ENCODE assay signal across 12 cellular contexts in genomic region chr11:102589047-102589459, GRCh38. TPM values are rescaled to one million over a fixed set of nuclear protein-coding genes. Genes with fewer than 3 reads are reported as not detected.
DNase-seq lines count a peak whose midpoint lies in the region; ATAC-seq and TF ChIP-seq lines count a peak whose summit lies in the region.
"Had no signal": no experiment of that assay in that cellular context is flagged by ENCODE, and none has a peak within 500 bp of the region (broad histone marks: within the 10 kb centered on the region; RNA-seq: fewer than 3 reads in every experiment).

No MANE protein-coding gene starts in this region.

- no peak for TF ChIP-seq CTCF in NB4 (IDR thresholded peaks at IDR 0.05; ENCODE audit: low read depth, low read length)

- H3K36me3 ChIP-seq in aorta (ENCODE audit: control insufficient read depth in 1 of 2, insufficient read depth in 2 of 2, low read length in 1 of 2), result no peaks in the 10 kb centered on the region

- H3K4me3 ChIP-seq in NB4 (ENCODE audit: low read depth, low read length) (no peak overlapping the region), aorta (ENCODE audit: low read length in 2 of 2) (no peak overlapping the region)

- H3K27ac ChIP-seq in aorta (ENCODE audit: low read depth in 1 of 2, low read length in 2 of 2), result no peak overlapping the region

- no peak for TF ChIP-seq POLR2A in NB4 (IDR thresholded peaks at IDR 0.05; ENCODE audit: extremely low read depth, insufficient read length)

- DNase-seq in stimulated activated CD4-positive, alpha-beta T cell treated with anti-CD3 and anti-CD28 coated beads, Interleukin-15, amount 100 ng/mL, for 24 hours, result peak; percentile 62
- DNase-seq in stimulated activated CD4-positive, alpha-beta T cell treated with anti-CD3 and anti-CD28 coated beads, Interleukin-2, amount 100 ng/mL, for 48 hours, result no peak
- peak; percentile 61 for DNase-seq in NB4 (ENCODE audit: low read depth)
- DNase-seq in NCI-H187 treated with DMSO at 0.1 percent for 48 hours (lab: John Stamatoyannopoulos, UW), result no peak
- no peak for DNase-seq in NCI-H748 (lab: John Stamatoyannopoulos, UW; ENCODE audit: unreplicated experiment)
- no peak for DNase-seq in aorta
- no peak for DNase-seq in NCI-H128 (lab: John Stamatoyannopoulos, UW; ENCODE audit: unreplicated experiment)
- DNase-seq: left ventricle myocardium superior, NCI-H526 treated with DMSO at 0.1 percent for 48 hours had no signal

- peak; percentile 40 for ATAC-seq in HG02840 (IDR thresholded peaks at IDR 0.05; ENCODE audit: low FRiP score, unreplicated experiment)
- ATAC-seq in aorta (ENCODE audit: low FRiP score), result no peak
- ATAC-seq: left ventricle myocardium superior had no signal

- H3K4me1 ChIP-seq in aorta (ENCODE audit: control insufficient read depth in 1 of 2, insufficient read depth in 2 of 2, low read length in 2 of 2), result no peaks in the 10 kb centered on the region

- H3K27me3 ChIP-seq in aorta (ENCODE audit: control insufficient read depth in 1 of 2, insufficient read depth in 2 of 2, low read length in 1 of 2), result peaks cover 0 to 2% of the 10 kb centered on the region in 2 donors

- intact Hi-C loops in aorta (cut with DNase I), result no loop called here

- peaks cover 1% of the 10 kb centered on the region for H3K9me3 ChIP-seq in aorta (ENCODE audit: control insufficient read depth, low read length)

- WGBS in aorta, 2 donors, result 76 to 79% methylated on average over 2 of the region's 2 CpGs

RNA-seq across cellular contexts. Expression of gene MMP20, which starts 36.1 kb away (rescaled TPM):
- total RNA-seq in aorta, result not detected
- polyA plus RNA-seq in aorta, result not detected
- total RNA-seq: activated CD8-positive, alpha-beta memory T cell treated with anti-CD3 and anti-CD28 coated beads for 36 hours; left ventricle myocardium superior had no signal
- polyA plus RNA-seq: CD14-positive monocyte had no signal

RNA-seq across cellular contexts. Expression of gene MMP7, which starts 58.5 kb away (rescaled TPM):
- total RNA-seq in aorta, result 1 to 10 TPM in 1 of 2 donors, under 1 TPM in 1; 0.42 to 2.2 TPM
- not detected for polyA plus RNA-seq in aorta
- total RNA-seq: activated CD8-positive, alpha-beta memory T cell treated with anti-CD3 and anti-CD28 coated beads for 36 hours; left ventricle myocardium superior had no signal
- polyA plus RNA-seq: CD14-positive monocyte had no signal

Comparison
In these comparisons a context has a peak if more than half of its experiments do, and no peak if none do; other contexts are left out.
1. DNase-seq: peak in stimulated activated CD4-positive, alpha-beta T cell treated with anti-CD3 and anti-CD28 coated beads, Interleukin-15, amount 100 ng/mL, for 24 hours (single experiment) and NB4 (single experiment); none in stimulated activated CD4-positive, alpha-beta T cell treated with anti-CD3 and anti-CD28 coated beads, Interleukin-2, amount 100 ng/mL, for 48 hours (0 of 2), NCI-H187 treated with DMSO at 0.1 percent for 48 hours (single experiment), NCI-H748 (single experiment), aorta (0 of 2) and NCI-H128 (single experiment).